ENCODE assay signal across 1 cellular context in genomic region chr15:40444741-40445140, GRCh38.
TF ChIP-seq lines count a peak whose summit lies in the region.

No MANE protein-coding gene starts in this region.

TF ChIP-seq in GM23338, 12 proteins besides CTCF, POLR2A, EP300 and RAD21 (continued from another document):
- TF ChIP-seq ZNF462 (CRISPR knock-in tag; IDR thresholded peaks at IDR 0.05) (no peak), ZNF114 (CRISPR knock-in tag; IDR thresholded peaks at IDR 0.05) (no peak)
